In the genomic region with DNA sequence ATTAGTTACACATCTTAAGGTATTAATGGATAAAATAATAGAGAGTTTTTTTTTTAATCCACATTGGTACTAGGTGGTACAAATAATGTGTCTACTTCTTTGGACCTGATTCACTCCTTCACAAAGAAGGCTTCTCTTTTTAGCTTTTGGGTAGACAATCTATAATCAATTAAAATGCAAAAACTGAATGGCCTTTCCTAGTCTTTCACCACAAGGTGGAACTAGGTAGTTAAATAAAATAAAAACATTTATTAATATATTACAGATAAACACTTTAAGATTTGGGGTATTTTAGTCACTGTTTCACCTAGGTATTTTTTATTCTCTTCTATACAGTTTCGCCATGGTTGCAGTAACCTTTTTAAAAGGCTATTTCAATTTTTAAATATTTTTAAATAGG, we compare ENCODE assay signal across 12 cellular contexts.
"Had no signal": no experiment of that assay in that cellular context is flagged by ENCODE, and none has a peak within 500 bp of the region (broad histone marks: within the 10 kb centered on the region; RNA-seq: fewer than 3 reads in every experiment).

No MANE protein-coding gene starts in this region.

- H3K36me3 ChIP-seq: brain microvascular endothelial cell, esophagus squamous epithelium, neutrophil, spleen, transverse colon had no signal

- ATAC-seq: sciatic nerve; stimulated activated memory B cell treated with anti-CD40 and anti-IgM and Interleukin-4, amounts not matched to agents 10 μg/mL and 1 μg/mL and 100 μg/mL, for 72 hours had no signal

- H3K4me1 Mint-ChIP-seq: activated B cell treated with CpG ODN at 0.5 μM for 24 hours; activated naive CD4-positive, alpha-beta T cell treated with anti-CD3 and anti-CD28 coated beads, Interleukin-2, amount 10 ng/mL, durations not matched to agents 7 days and 5 days; stimulated activated memory B cell treated with anti-CD40 and anti-IgM and Interleukin-4, amounts not matched to agents 10 μg/mL and 1 μg/mL and 100 μg/mL, for 72 hours had no signal

- H3K9me3 Mint-ChIP-seq: activated B cell treated with CpG ODN at 0.5 μM for 24 hours; activated naive CD4-positive, alpha-beta T cell treated with anti-CD3 and anti-CD28 coated beads, Interleukin-2, amount 10 ng/mL, durations not matched to agents 7 days and 5 days; activated T-helper 2 cell treated with anti-CD3 and anti-CD28 coated beads, Interferon-gamma antibody, Interleukin-2, Interleukin-4, amounts not matched to agents 10 μg/mL and 5 μg/mL and 100 μg/mL, durations not matched to agents 14 hours and 24 hours and 36 hours; stimulated activated memory B cell treated with anti-CD40 and anti-IgM and Interleukin-4, amounts not matched to agents 10 μg/mL and 1 μg/mL and 100 μg/mL, for 72 hours had no signal

- H3K4me3 ChIP-seq: esophagus squamous epithelium, spleen, transverse colon had no signal

- H3K36me3 Mint-ChIP-seq: activated naive CD4-positive, alpha-beta T cell treated with anti-CD3 and anti-CD28 coated beads, Interleukin-2, amount 10 ng/mL, durations not matched to agents 7 days and 5 days; stimulated activated memory B cell treated with anti-CD40 and anti-IgM and Interleukin-4, amounts not matched to agents 10 μg/mL and 1 μg/mL and 100 μg/mL, for 72 hours had no signal

- H3K27ac Mint-ChIP-seq: activated B cell treated with CpG ODN at 0.5 μM for 24 hours; activated naive CD4-positive, alpha-beta T cell treated with anti-CD3 and anti-CD28 coated beads, Interleukin-2, amount 10 ng/mL, durations not matched to agents 7 days and 5 days; activated T-helper 2 cell treated with anti-CD3 and anti-CD28 coated beads, Interferon-gamma antibody, Interleukin-2, Interleukin-4, amounts not matched to agents 10 μg/mL and 5 μg/mL and 100 μg/mL, durations not matched to agents 14 hours and 24 hours and 36 hours; stimulated activated memory B cell treated with anti-CD40 and anti-IgM and Interleukin-4, amounts not matched to agents 10 μg/mL and 1 μg/mL and 100 μg/mL, for 72 hours had no signal

- DNase-seq: activated B cell treated with CpG ODN at 0.5 μM for 24 hours; activated CD4-positive, alpha-beta T cell treated with anti-CD3 and anti-CD28 coated beads, Interleukin-2, amount 50 U/mL, for 1 hour; activated naive CD4-positive, alpha-beta T cell treated with anti-CD3 and anti-CD28 coated beads, Interleukin-2, amount 10 ng/mL, durations not matched to agents 7 days and 5 days; brain microvascular endothelial cell; esophagus squamous epithelium; spleen; stimulated activated CD4-positive, alpha-beta T cell treated with anti-CD3 and anti-CD28 coated beads, Interleukin-1b, Interleukin-23, amount 100 ng/mL, for 48 hours; transverse colon had no signal

- H3K27me3 Mint-ChIP-seq: activated B cell treated with CpG ODN at 0.5 μM for 24 hours; stimulated activated memory B cell treated with anti-CD40 and anti-IgM and Interleukin-4, amounts not matched to agents 10 μg/mL and 1 μg/mL and 100 μg/mL, for 72 hours had no signal

- H3K27me3 ChIP-seq: brain microvascular endothelial cell, esophagus squamous epithelium, neutrophil, spleen, transverse colon had no signal

- H3K4me3 Mint-ChIP-seq: activated B cell treated with CpG ODN at 0.5 μM for 24 hours; activated naive CD4-positive, alpha-beta T cell treated with anti-CD3 and anti-CD28 coated beads, Interleukin-2, amount 10 ng/mL, durations not matched to agents 7 days and 5 days; stimulated activated memory B cell treated with anti-CD40 and anti-IgM and Interleukin-4, amounts not matched to agents 10 μg/mL and 1 μg/mL and 100 μg/mL, for 72 hours had no signal

- H3K27ac ChIP-seq: brain microvascular endothelial cell, esophagus squamous epithelium, neutrophil, spleen, transverse colon had no signal

- H3K9me3 ChIP-seq: esophagus squamous epithelium, neutrophil, spleen, transverse colon had no signal
